Comparison of ENCODE assay signal across 16 cellular contexts in genomic region chr12:103138538-103138937, GRCh38.
DNase-seq lines count a peak whose midpoint lies in the region; ATAC-seq, FAIRE-seq and TF ChIP-seq lines count a peak whose summit lies in the region.
"Had no signal": no experiment of that assay in that cellular context is flagged by ENCODE, and none has a peak within 500 bp of the region (broad histone marks: within the 10 kb centered on the region; RNA-seq: fewer than 3 reads in every experiment).

No MANE protein-coding gene starts in this region.

- no peak overlapping the region for H3K14ac ChIP-seq in H1 (ENCODE audit: insufficient read length)

- H3K23ac ChIP-seq in H1 (ENCODE audit: insufficient read length): no peak overlapping the region

- no peaks in the 10 kb centered on the region for H3K4me1 Mint-ChIP-seq in stimulated activated naive CD8-positive, alpha-beta T cell treated with anti-CD3 and anti-CD28 coated beads, Interleukin-15, amount 100 ng/mL, for 72 hours
- H3K4me1 Mint-ChIP-seq: B cell had no signal

- H3K4me3 ChIP-seq in H1 (ENCODE audit: extremely low read depth in 1 of 4, insufficient read depth in 2 of 4, low read depth in 3 of 4, low read length in 4 of 4) (no peak overlapping the region), mammary epithelial cell (replicated peaks in 1 of 3; ENCODE audit: insufficient read depth in 1 of 3, low read depth in 2 of 3, low read length in 3 of 3) (no peak overlapping the region)
- H3K4me3 ChIP-seq: BLaER1 treated with 17β-estradiol and CSF1 and Interleukin-3, amounts not matched to agents 10 nM and 100 nM; HAP-1 had no signal

- H2BK5ac ChIP-seq in H1 (ENCODE audit: low read depth, low read length): no peak overlapping the region

- no peak for FAIRE-seq in H1 (lab: Jason Lieb, UNC)

- TF ChIP-seq RAD21 in H1 (IDR thresholded peaks at IDR 0.05 in 1 of 2, conservative IDR thresholded peaks at IDR 0.05 in 1 of 2; ENCODE audit: low read depth in 2 of 2, low read length in 2 of 2): no peak

- no peaks in the 10 kb centered on the region for H3K27me3 Mint-ChIP-seq in stimulated activated naive CD8-positive, alpha-beta T cell treated with anti-CD3 and anti-CD28 coated beads, Interleukin-15, amount 100 ng/mL, for 72 hours
- H3K27me3 Mint-ChIP-seq: B cell had no signal

- H3K9ac ChIP-seq in H1 (replicated peaks in 1 of 4; ENCODE audit: extremely low read depth in 1 of 4, low read depth in 3 of 4, low read length in 3 of 4) (no peak overlapping the region), mammary epithelial cell (ENCODE audit: insufficient read depth, low read length) (no peak overlapping the region)
- H3K9ac ChIP-seq: BLaER1 treated with 17β-estradiol and CSF1 and Interleukin-3, amounts not matched to agents 10 nM and 100 nM; KMS-11 had no signal

- no peak for TF ChIP-seq EP300 in H1 (IDR thresholded peaks at IDR 0.05; ENCODE audit: borderline replicate concordance in 1 of 2, low read depth in 2 of 2, low read length in 2 of 2)

- H3K79me1 ChIP-seq in H1 (ENCODE audit: low read depth, low read length): no peaks in the 10 kb centered on the region

- ATAC-seq in stimulated activated naive CD8-positive, alpha-beta T cell treated with anti-CD3 and anti-CD28 coated beads, Interleukin-15, amount 100 ng/mL, for 72 hours: peak; percentile 50
- no peak for ATAC-seq in stimulated activated naive CD8-positive, alpha-beta T cell treated with anti-CD3 and anti-CD28 coated beads, Interleukin-15, Interleukin-2, amounts not matched to agents 100 U/mL and 50 U/mL, for 24 hours
- ATAC-seq: CD8-positive, alpha-beta T cell had no signal

- H2BK15ac ChIP-seq in H1 (ENCODE audit: low read length): no peak overlapping the region

- H3K9me3 ChIP-seq in H1 (ENCODE audit: insufficient read depth in 2 of 2, low read depth in 1 of 2, low read length in 1 of 2) (no peaks in the 10 kb centered on the region), mammary epithelial cell (replicated peaks; ENCODE audit: insufficient read depth, low read length) (no peaks in the 10 kb centered on the region)
- H3K9me3 ChIP-seq: HAP-1 had no signal

- H3K4me2 ChIP-seq in H1 (ENCODE audit: insufficient read depth in 1 of 2, low read depth in 2 of 2, low read length in 2 of 2): no peak overlapping the region
- no peak overlapping the region for H3K4me2 ChIP-seq in mammary epithelial cell (ENCODE audit: insufficient read depth, low read depth, low read length)
- H3K4me2 ChIP-seq: BLaER1 treated with 17β-estradiol and CSF1 and Interleukin-3, amounts not matched to agents 10 nM and 100 nM; KMS-11 had no signal

- H3K27me3 ChIP-seq in H1 (replicated peaks in 1 of 4; ENCODE audit: control insufficient read depth in 3 of 4, extremely low read depth in 1 of 4, insufficient read depth in 3 of 4, low read length in 3 of 4): no peaks in the 10 kb centered on the region
- no peaks in the 10 kb centered on the region for H3K27me3 ChIP-seq in mammary epithelial cell (ENCODE audit: insufficient read depth, low read length)
- H3K27me3 ChIP-seq: BLaER1 treated with 17β-estradiol and CSF1 and Interleukin-3, amounts not matched to agents 10 nM and 100 nM had no signal

- H2BK20ac ChIP-seq in H1 (ENCODE audit: low read length): no peak overlapping the region

- TF ChIP-seq CTCF in H1 (IDR thresholded peaks at IDR 0.05; ENCODE audit: control extremely low read depth in 1 of 3, insufficient read depth in 1 of 3, low read depth in 1 of 3, low read length in 3 of 3): no peak
- no peak for TF ChIP-seq CTCF in mammary epithelial cell (conservative IDR thresholded peaks at IDR 0.05 in 1 of 2, IDR thresholded peaks at IDR 0.05 in 1 of 2; ENCODE audit: extremely low read depth in 1 of 2, insufficient read depth in 1 of 2, low read depth in 1 of 2, low read length in 2 of 2)

- BruUV-seq in mammary epithelial cell (replicated peaks; lab: Mats Ljungman, UMichigan): no TSS peak

- intact Hi-C loops in mammary epithelial cell (cut with micrococcal nuclease): no loop called here

- peaks cover 0 to 3% (median 0%) of the 10 kb centered on the region in 4 experiments; a peak in 3 of 7 replicates for H3K4me1 ChIP-seq in H1 (replicated peaks in 1 of 4; ENCODE audit: control insufficient read depth in 3 of 4, insufficient read depth in 4 of 4, low read length in 3 of 4)
- H3K4me1 ChIP-seq in mammary epithelial cell (ENCODE audit: insufficient read depth, low read length): no peaks in the 10 kb centered on the region
- H3K4me1 ChIP-seq: BLaER1 treated with 17β-estradiol and CSF1 and Interleukin-3, amounts not matched to agents 10 nM and 100 nM; HAP-1 had no signal

- TF ChIP-seq POLR2A in H1 (IDR thresholded peaks at IDR 0.05; ENCODE audit: control extremely low read depth in 1 of 2, low read depth in 2 of 2, low read length in 2 of 2): no peak

- H3K27ac Mint-ChIP-seq in stimulated activated naive CD8-positive, alpha-beta T cell treated with anti-CD3 and anti-CD28 coated beads, Interleukin-15, amount 100 ng/mL, for 72 hours: no peak overlapping the region
- H3K27ac Mint-ChIP-seq: B cell; CD8-positive, alpha-beta T cell had no signal

- CTCF ChIA-PET in H1 (lab: Charles Lee; ENCODE audit: partially characterized antibody) (interaction anchor here (0.9 kb wide), 1 partner anchor 431 kb away, joined by 3 read pairs; no protein-coding TSS in a partner anchor), mammary epithelial cell (lab: Charles Lee; ENCODE audit: low non-redundant PET) (no interaction called here)

- H2AFZ ChIP-seq in H1 (ENCODE audit: low read length) (no peak overlapping the region), mammary epithelial cell (ENCODE audit: low read depth, low read length) (no peak overlapping the region)

- no peak overlapping the region for H4K91ac ChIP-seq in H1 (replicated peaks; ENCODE audit: insufficient read length, low read length)

- DNase-seq in stimulated activated naive CD8-positive, alpha-beta T cell treated with anti-CD3 and anti-CD28 coated beads, Interleukin-15, amount 100 ng/mL, for 72 hours: no peak
- no peak for DNase-seq in stimulated activated naive CD8-positive, alpha-beta T cell treated with anti-CD3 and anti-CD28 coated beads, Interleukin-15, Interleukin-2, amounts not matched to agents 100 U/mL and 50 U/mL, for 24 hours
- DNase-seq in OCI-M1 (lab: John Stamatoyannopoulos, UW) (peak; percentile 80), H1 (ENCODE audit: low read depth in 1 of 2, low spot score in 2 of 2) (no peak), DMS 273 treated with DMSO at 0.1 percent for 48 hours (lab: John Stamatoyannopoulos, UW) (no peak), mammary epithelial cell (no peak), GDM1 (lab: John Stamatoyannopoulos, UW) (no peak)
- DNase-seq: Calu3; CD8-positive, alpha-beta T cell; DMS53; DND-41; EL had no signal

- no peaks in the 10 kb centered on the region for H3K79me2 ChIP-seq in H1 (ENCODE audit: control insufficient read depth in 1 of 2, insufficient read depth in 2 of 2, low read length in 2 of 2)
- H3K79me2 ChIP-seq in mammary epithelial cell (ENCODE audit: insufficient read depth, low read length): no peaks in the 10 kb centered on the region

- H4K8ac ChIP-seq in H1 (ENCODE audit: extremely low read depth, insufficient read depth, low read length): no peak overlapping the region

- dilution Hi-C loops in mammary epithelial cell (cut with HindIII; ENCODE audit: low sequenced_read_pairs): no loop called here

- H4K5ac ChIP-seq in H1 (ENCODE audit: insufficient read length, low read depth, low read length): no peak overlapping the region

- WGBS in H1 (ENCODE audit: extremely low coverage in 1 of 2, insufficient coverage in 1 of 2, insufficient read length in 1 of 2, insufficient replicate concordance in 2 of 2, low coverage in 1 of 2, low lambda C conversion rate in 2 of 2, missing lambda C conversion rate in 1 of 2), 2 experiments: 100% methylated on average over 1 of the region's 1 CpG; no CpG with 5 or more reads in 1 of the 2 experiments
- WGBS in mammary epithelial cell (ENCODE audit: low coverage, missing lambda C conversion rate): 100% methylated on average over 1 of the region's 1 CpG

- H2BK120ac ChIP-seq in H1 (replicated peaks; ENCODE audit: low read depth, low read length): peak overlapping the region; percentile 33

- H3K4me3 Mint-ChIP-seq in stimulated activated naive CD8-positive, alpha-beta T cell treated with anti-CD3 and anti-CD28 coated beads, Interleukin-15, amount 100 ng/mL, for 72 hours: no peak overlapping the region
- H3K4me3 Mint-ChIP-seq: B cell; CD8-positive, alpha-beta T cell had no signal

- H3K27ac ChIP-seq in H1 (ENCODE audit: low read depth, low read length) (no peak overlapping the region), mammary epithelial cell (ENCODE audit: insufficient read depth, low read depth, low read length) (no peak overlapping the region)
- H3K27ac ChIP-seq: BLaER1 treated with 17β-estradiol and CSF1 and Interleukin-3, amounts not matched to agents 10 nM and 100 nM; KMS-11 had no signal

- H3K18ac ChIP-seq in H1 (ENCODE audit: extremely low read depth, low read length): no peak overlapping the region

- no peak overlapping the region for H2BK12ac ChIP-seq in H1 (ENCODE audit: low read depth, low read length)

- in situ Hi-C loops in mammary epithelial cell (cut with MboI; ENCODE audit: low sequenced_read_pairs in 2 of 2): no loop called here

- H2AK5ac ChIP-seq in H1 (ENCODE audit: low read depth, low read length): no peak overlapping the region

- POLR2A ChIA-PET in H1 (lab: Charles Lee; ENCODE audit: partially characterized antibody): no interaction called here

- peaks cover 4 to 12% of the 10 kb centered on the region in 2 donors for H3K9me3 Mint-ChIP-seq in stimulated activated naive CD8-positive, alpha-beta T cell treated with anti-CD3 and anti-CD28 coated beads, Interleukin-15, amount 100 ng/mL, for 72 hours

- H3K36me3 ChIP-seq in H1 (ENCODE audit: control insufficient read depth in 2 of 4, insufficient read depth in 4 of 4, low read length in 3 of 4) (no peaks in the 10 kb centered on the region), mammary epithelial cell (ENCODE audit: insufficient read depth, low read length) (no peaks in the 10 kb centered on the region)
- H3K36me3 ChIP-seq: BLaER1 treated with 17β-estradiol and CSF1 and Interleukin-3, amounts not matched to agents 10 nM and 100 nM; HAP-1 had no signal

- no peak overlapping the region for H3K56ac ChIP-seq in H1 (replicated peaks; ENCODE audit: insufficient read length, low read depth, low read length)

- H3K23me2 ChIP-seq in H1 (ENCODE audit: low read depth, low read length): no peaks in the 10 kb centered on the region

- H4K20me1 ChIP-seq in H1 (replicated peaks in 1 of 2; ENCODE audit: control insufficient read depth in 1 of 2, insufficient read depth in 2 of 2, low read length in 2 of 2) (no peaks in the 10 kb centered on the region), mammary epithelial cell (ENCODE audit: insufficient read depth, low read length) (no peaks in the 10 kb centered on the region)
- H4K20me1 ChIP-seq: BLaER1 treated with 17β-estradiol and CSF1 and Interleukin-3, amounts not matched to agents 10 nM and 100 nM had no signal

- H3K4ac ChIP-seq in H1 (replicated peaks; ENCODE audit: insufficient read length, low read depth, low read length): no peak overlapping the region

TF ChIP-seq in H1, 55 proteins besides CTCF, POLR2A, EP300 and RAD21:
- no peak for TF ChIP-seq TEAD4 (IDR thresholded peaks at IDR 0.05; ENCODE audit: low read depth, low read length)
- TF ChIP-seq RNF2 (IDR thresholded peaks at IDR 0.05; ENCODE audit: borderline replicate concordance, low read depth, low read length, missing control alignments, poor library complexity, severe bottlenecking): no peak
- TF ChIP-seq NRF1 (IDR thresholded peaks at IDR 0.05; ENCODE audit: low read depth, low read length): no peak
